ENCODE assay signal across 1 cellular context in the genomic region with DNA sequence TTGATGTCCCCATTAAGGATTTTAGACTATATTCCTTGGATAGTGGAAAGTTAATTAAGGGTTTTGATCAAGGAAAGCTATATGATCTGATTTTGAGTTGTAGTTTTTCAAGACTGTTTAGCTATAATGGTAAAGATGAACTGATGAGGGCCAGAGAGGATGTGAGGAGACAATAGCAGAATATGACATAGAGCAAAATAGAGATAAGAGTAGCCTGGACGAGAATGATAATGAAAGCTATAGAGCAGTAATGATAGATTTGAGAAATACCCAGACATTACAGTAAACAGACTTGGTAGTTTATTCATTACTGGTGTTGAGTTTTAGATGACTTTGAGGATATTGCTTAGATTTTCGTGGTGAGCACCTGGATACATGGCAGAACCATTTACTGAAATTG.
TF ChIP-seq lines count a peak whose summit lies in the region.

No MANE protein-coding gene starts in this region.

TF ChIP-seq in SK-N-SH treated with all-trans-retinoic acid at 6 μM for 48 hours, 23 proteins besides CTCF, POLR2A, EP300 and RAD21 (continued from another document):
- TF ChIP-seq CREB5 (CRISPR knock-in tag; IDR thresholded peaks at IDR 0.05; ENCODE audit: low read depth) (no peak), PATZ1 (CRISPR knock-in tag; IDR thresholded peaks at IDR 0.05; ENCODE audit: borderline replicate concordance) (no peak), ESRRG (CRISPR knock-in tag; IDR thresholded peaks at IDR 0.05) (no peak), BACH2 (CRISPR knock-in tag; IDR thresholded peaks at IDR 0.05; ENCODE audit: borderline replicate concordance) (no peak), CSDC2 (CRISPR knock-in tag; IDR thresholded peaks at IDR 0.05) (no peak), ZC3H10 (CRISPR knock-in tag; IDR thresholded peaks at IDR 0.05) (no peak), ISL1 (CRISPR knock-in tag; IDR thresholded peaks at IDR 0.05) (no peak), ZFP30 (CRISPR knock-in tag; IDR thresholded peaks at IDR 0.05) (no peak), ZNF565 (CRISPR knock-in tag; conservative IDR thresholded peaks at IDR 0.05; ENCODE audit: low read depth) (no peak)
TF ChIP-seq in SK-N-SH treated with all-trans-retinoic acid at 6 μM for 48 hours: peak in this region for 0.
